Comparison of ENCODE assay signal across 8 cellular contexts in the genomic region with DNA sequence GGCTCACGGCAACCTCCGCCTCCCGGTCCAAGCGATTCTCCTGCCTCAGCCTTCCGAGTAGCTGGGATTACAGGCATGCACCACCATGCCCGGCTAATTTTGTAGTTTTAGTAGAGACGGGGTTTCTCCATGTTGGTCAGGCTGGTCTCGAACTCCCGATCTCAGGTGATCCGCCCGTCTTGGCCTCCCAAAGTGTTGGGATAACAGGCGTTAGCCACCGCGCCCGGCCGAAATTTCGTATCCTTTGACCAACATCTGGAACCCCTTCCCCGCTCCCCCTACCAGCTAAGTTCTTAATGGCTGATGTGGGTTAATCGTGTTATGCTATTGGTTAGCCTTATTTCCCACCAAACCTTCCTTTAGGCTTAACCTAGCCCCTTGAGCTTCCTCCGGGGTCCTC.
A peak's percentile ranks its signal among the peaks of the same experiment; 100 is the strongest.
DNase-seq lines count a peak whose midpoint lies in the region; ATAC-seq and TF ChIP-seq lines count a peak whose summit lies in the region.
"Not testable (repeated sequence)": the region's sequence is repeated elsewhere in the genome, so short reads cannot be mapped to it uniquely, and the experiment has no call there.

No MANE protein-coding gene starts in this region.

- 95 to 96% methylated on average over 19 to 20 of the region's 20 CpGs for WGBS in upper lobe of left lung, 2 donors

- TF ChIP-seq POLR2A in gastrocnemius medialis (IDR thresholded peaks at IDR 0.05); upper lobe of left lung (IDR thresholded peaks at IDR 0.05): not testable (repeated sequence)

- H3K27me3 ChIP-seq in effector memory CD4-positive, alpha-beta T cell (replicated peaks; ENCODE audit: control insufficient read depth, insufficient read depth, low read length, poor library complexity, severe bottlenecking); right atrium auricular region; muscle layer of duodenum (ENCODE audit: low read depth, low read length); gastrocnemius medialis; upper lobe of left lung: not testable (repeated sequence)

- H3K9ac ChIP-seq in ES-I3 (ENCODE audit: low read depth, low read length): peak overlapping the region; percentile 64

- in situ Hi-C loops in gastrocnemius medialis (cut with MboI; ENCODE audit: low sequenced_read_pairs in 4 of 4): loop anchor here in 2 of 4 donors (25.0 kb wide), 2 partner anchors 128 to 228 kb away; no protein-coding TSS in a partner anchor

- H3K4me1 ChIP-seq in ES-I3 (ENCODE audit: insufficient read depth, low read length): peaks cover 12% of the 10 kb centered on the region; the same call in 1 of the 2 replicates
- H3K4me1 ChIP-seq in effector memory CD4-positive, alpha-beta T cell (ENCODE audit: control insufficient read depth, insufficient read depth, low read length, poor library complexity, severe bottlenecking): peaks cover 47% of the 10 kb centered on the region
- peaks cover 0 to 35% of the 10 kb centered on the region in 2 donors for H3K4me1 ChIP-seq in right atrium auricular region
- not testable (repeated sequence) for H3K4me1 ChIP-seq in muscle layer of duodenum (ENCODE audit: control insufficient read depth in 1 of 2, insufficient read depth in 2 of 2, low read length in 2 of 2)
- peaks cover 12 to 20% of the 10 kb centered on the region in 2 donors for H3K4me1 ChIP-seq in gastrocnemius medialis
- H3K4me1 ChIP-seq in upper lobe of left lung: peaks cover 39 to 56% (median 46%) of the 10 kb centered on the region in 4 donors

- intact Hi-C loops in gastrocnemius medialis (cut with DNase I; ENCODE audit: low total_unique reads): loop anchor here (2.0 kb wide), 1 partner anchor 51 kb away; no protein-coding TSS in a partner anchor

- not testable (repeated sequence) for H3K27me3 Mint-ChIP-seq in T-helper 1 cell treated with Interleukin-12 subunit alpha and Interleukin-12 subunit beta and Interleukin-4 antibody, amounts not matched to agents 30 μg/mL and 1 μg/mL, for 36 hours (ENCODE audit: low read depth); activated naive CD8-positive, alpha-beta T cell

- not testable (repeated sequence) for H3K9me3 ChIP-seq in ES-I3 (ENCODE audit: control insufficient read depth, insufficient read depth, low read length); effector memory CD4-positive, alpha-beta T cell (ENCODE audit: control insufficient read depth, low read length); right atrium auricular region; muscle layer of duodenum (ENCODE audit: control insufficient read depth in 1 of 2, low read length in 2 of 2); gastrocnemius medialis; upper lobe of left lung

- peak overlapping the region; percentile 58 for H3K4me3 ChIP-seq in effector memory CD4-positive, alpha-beta T cell (ENCODE audit: insufficient read depth, low read depth, low read length, poor library complexity, severe bottlenecking)
- peak overlapping the region; percentile 47 to 63 for H3K4me3 ChIP-seq in right atrium auricular region
- H3K4me3 ChIP-seq in muscle layer of duodenum (ENCODE audit: low read depth in 1 of 2, low read length in 2 of 2): peak overlapping the region; percentile 37 to 64
- H3K4me3 ChIP-seq in gastrocnemius medialis: peak overlapping the region; percentile 63 to 94 (median 73)
- peak overlapping the region in 3 of 4 donors; percentile 57 to 64 (median 59) for H3K4me3 ChIP-seq in upper lobe of left lung

- H3K4me3 Mint-ChIP-seq in T-helper 1 cell treated with Interleukin-12 subunit alpha and Interleukin-12 subunit beta and Interleukin-4 antibody, amounts not matched to agents 30 μg/mL and 1 μg/mL, for 36 hours: peak overlapping the region; percentile 73
- H3K4me3 Mint-ChIP-seq in activated naive CD8-positive, alpha-beta T cell: peak overlapping the region; percentile 40

- not testable (repeated sequence) for TF ChIP-seq CTCF in right atrium auricular region (IDR thresholded peaks at IDR 0.05); gastrocnemius medialis (IDR thresholded peaks at IDR 0.05 in 4 of 5, conservative IDR thresholded peaks at IDR 0.05 in 1 of 5); upper lobe of left lung (IDR thresholded peaks at IDR 0.05)

- peak overlapping the region; percentile 58 for H3K27ac ChIP-seq in effector memory CD4-positive, alpha-beta T cell (ENCODE audit: insufficient read depth, low read length, poor library complexity, severe bottlenecking)
- H3K27ac ChIP-seq in right atrium auricular region: peak overlapping the region; percentile 76 to 85
- not testable (repeated sequence) for H3K27ac ChIP-seq in muscle layer of duodenum (ENCODE audit: low read length)
- H3K27ac ChIP-seq in gastrocnemius medialis: peak overlapping the region; percentile 62 to 79 (median 76)
- peak overlapping the region; percentile 75 to 92 (median 84) for H3K27ac ChIP-seq in upper lobe of left lung

- peaks cover 64% of the 10 kb centered on the region for H3K4me1 Mint-ChIP-seq in T-helper 1 cell treated with Interleukin-12 subunit alpha and Interleukin-12 subunit beta and Interleukin-4 antibody, amounts not matched to agents 30 μg/mL and 1 μg/mL, for 36 hours (ENCODE audit: low read depth)
- H3K4me1 Mint-ChIP-seq in activated naive CD8-positive, alpha-beta T cell (ENCODE audit: low read depth): peaks cover 77% of the 10 kb centered on the region

- not testable (repeated sequence) for TF ChIP-seq EP300 in upper lobe of left lung (IDR thresholded peaks at IDR 0.05)

- H3K36me3 ChIP-seq in ES-I3 (ENCODE audit: insufficient read depth, low read length); effector memory CD4-positive, alpha-beta T cell (ENCODE audit: control insufficient read depth, insufficient read depth, low read length); right atrium auricular region; muscle layer of duodenum (ENCODE audit: control insufficient read depth in 1 of 2, insufficient read depth in 2 of 2, low read length in 2 of 2); gastrocnemius medialis; upper lobe of left lung: not testable (repeated sequence)

- DNase-seq in effector memory CD4-positive, alpha-beta T cell; right atrium auricular region (ENCODE audit: low spot score); gastrocnemius medialis; upper lobe of left lung: not testable (repeated sequence)

- H3K27ac Mint-ChIP-seq in T-helper 1 cell treated with Interleukin-12 subunit alpha and Interleukin-12 subunit beta and Interleukin-4 antibody, amounts not matched to agents 30 μg/mL and 1 μg/mL, for 36 hours: peak overlapping the region; percentile 86
- H3K27ac Mint-ChIP-seq in activated naive CD8-positive, alpha-beta T cell: peak overlapping the region; percentile 61

- not testable (repeated sequence) for H3K9me3 Mint-ChIP-seq in T-helper 1 cell treated with Interleukin-12 subunit alpha and Interleukin-12 subunit beta and Interleukin-4 antibody, amounts not matched to agents 30 μg/mL and 1 μg/mL, for 36 hours; activated naive CD8-positive, alpha-beta T cell (ENCODE audit: low read depth)

- not testable (repeated sequence) for H3K36me3 Mint-ChIP-seq in T-helper 1 cell treated with Interleukin-12 subunit alpha and Interleukin-12 subunit beta and Interleukin-4 antibody, amounts not matched to agents 30 μg/mL and 1 μg/mL, for 36 hours (ENCODE audit: low read depth); activated naive CD8-positive, alpha-beta T cell

- ATAC-seq in gastrocnemius medialis; upper lobe of left lung (ENCODE audit: low FRiP score in 2 of 2): not testable (repeated sequence)
